29 cellular contexts compared by ENCODE assay signal in genomic region chr3:62735510-62735909, GRCh38.
"Had no signal": no experiment of that assay in that cellular context is flagged by ENCODE, and none has a peak within 500 bp of the region (broad histone marks: within the 10 kb centered on the region; RNA-seq: fewer than 3 reads in every experiment).

No MANE protein-coding gene starts in this region.

- H3K4me1 ChIP-seq: neural progenitor cell, parathyroid adenoma, psoas muscle, right lobe of liver, sigmoid colon, stomach, thyroid gland, tibial nerve, upper lobe of left lung, vagina had no signal

- H3K4me1 Mint-ChIP-seq: natural killer cell; nephron; neural progenitor cell; stimulated activated effector memory CD8-positive, alpha-beta T cell treated with anti-CD3 and anti-CD28 coated beads, Interleukin-12 subunit alpha, Interleukin-12 subunit beta, amount 100 ng/mL, for 72 hours; stimulated activated naive B cell treated with anti-CD40 and anti-IgM and Interleukin-4, amounts not matched to agents 10 μg/mL and 1 μg/mL and 100 μg/mL, for 72 hours had no signal

- ATAC-seq: natural killer cell; psoas muscle; right cardiac atrium; right lobe of liver; stimulated activated effector memory CD8-positive, alpha-beta T cell treated with anti-CD3 and anti-CD28 coated beads, Interleukin-12 subunit alpha, Interleukin-12 subunit beta, amount 100 ng/mL, for 72 hours; stimulated activated naive B cell treated with anti-CD40 and anti-IgM and Interleukin-4, amounts not matched to agents 10 μg/mL and 1 μg/mL and 100 μg/mL, for 72 hours had no signal

- H3K36me3 ChIP-seq: neural progenitor cell, ovary, right lobe of liver, sigmoid colon, stomach, thoracic aorta, thyroid gland, tibial nerve, upper lobe of left lung, vagina had no signal

- H3K4me3 ChIP-seq: neural progenitor cell, ovary, psoas muscle, right lobe of liver, sigmoid colon, stomach, thoracic aorta, thyroid gland, tibial nerve, upper lobe of left lung, vagina had no signal

- DNase-seq: natural killer cell; occipital lobe; ovary; posterior cingulate gyrus; psoas muscle; right cardiac atrium; right lobe of liver; sigmoid colon; small intestine; stimulated activated CD4-positive, alpha-beta T cell treated with anti-CD3 and anti-CD28 coated beads, Interleukin-15, amount 100 ng/mL, for 24 hours; stimulated activated CD4-positive, alpha-beta T cell treated with anti-CD3 and anti-CD28 coated beads, Interleukin-2, amount 100 ng/mL, for 24 hours; stimulated activated CD4-positive, alpha-beta T cell treated with anti-CD3 and anti-CD28 coated beads, Interleukin-2, amount 100 ng/mL, for 48 hours; stimulated activated CD4-positive, alpha-beta T cell treated with anti-CD3 and anti-CD28 coated beads, Interleukin-4, amount 100 ng/mL, for 24 hours; stimulated activated naive B cell treated with anti-CD40 and anti-IgM and Interleukin-4, amounts not matched to agents 10 μg/mL and 1 μg/mL and 100 μg/mL, for 72 hours; stimulated activated naive CD4-positive, alpha-beta T cell treated with Interleukin-2 at 50 U/mL for 16 hours; stomach; thyroid gland; trophoblast cell; upper lobe of left lung had no signal

- H3K4me2 ChIP-seq: neural progenitor cell had no signal

- H3K27me3 ChIP-seq: neural progenitor cell, ovary, right lobe of liver, sigmoid colon, stomach, thyroid gland, tibial nerve, upper lobe of left lung, vagina had no signal

- H3K27me3 Mint-ChIP-seq: progenitor cell of endocrine pancreas; stimulated activated naive B cell treated with anti-CD40 and anti-IgM and Interleukin-4, amounts not matched to agents 10 μg/mL and 1 μg/mL and 100 μg/mL, for 72 hours; stimulated activated naive CD8-positive, alpha-beta T cell treated with anti-CD3 and anti-CD28 coated beads, Interleukin-15, Interleukin-2, amounts not matched to agents 100 ng/mL and 50 ng/mL, for 24 hours had no signal

- H3K9me3 ChIP-seq: right lobe of liver, sigmoid colon, thoracic aorta, thyroid gland, upper lobe of left lung, vagina had no signal

- FAIRE-seq: small intestine, urothelium cell line had no signal

- H2AFZ ChIP-seq: neural progenitor cell, parathyroid adenoma had no signal

- H3K4me3 Mint-ChIP-seq: natural killer cell; nephron; neural progenitor cell; stimulated activated effector memory CD8-positive, alpha-beta T cell treated with anti-CD3 and anti-CD28 coated beads, Interleukin-12 subunit alpha, Interleukin-12 subunit beta, amount 100 ng/mL, for 72 hours; stimulated activated naive B cell treated with anti-CD40 and anti-IgM and Interleukin-4, amounts not matched to agents 10 μg/mL and 1 μg/mL and 100 μg/mL, for 72 hours; stimulated activated naive CD8-positive, alpha-beta T cell treated with anti-CD3 and anti-CD28 coated beads, Interleukin-15, Interleukin-2, amounts not matched to agents 100 ng/mL and 50 ng/mL, for 24 hours had no signal

- H3K27ac Mint-ChIP-seq: natural killer cell; nephron; neural progenitor cell; progenitor cell of endocrine pancreas; stimulated activated effector memory CD8-positive, alpha-beta T cell treated with anti-CD3 and anti-CD28 coated beads, Interleukin-12 subunit alpha, Interleukin-12 subunit beta, amount 100 ng/mL, for 72 hours; stimulated activated naive B cell treated with anti-CD40 and anti-IgM and Interleukin-4, amounts not matched to agents 10 μg/mL and 1 μg/mL and 100 μg/mL, for 72 hours; stimulated activated naive CD8-positive, alpha-beta T cell treated with anti-CD3 and anti-CD28 coated beads, Interleukin-15, Interleukin-2, amounts not matched to agents 100 ng/mL and 50 ng/mL, for 24 hours had no signal

- H3K27ac ChIP-seq: neural progenitor cell, ovary, parathyroid adenoma, psoas muscle, right lobe of liver, sigmoid colon, stomach, thoracic aorta, thyroid gland, tibial nerve, upper lobe of left lung, vagina had no signal

- H3K36me3 Mint-ChIP-seq: natural killer cell; neural progenitor cell; stimulated activated effector memory CD8-positive, alpha-beta T cell treated with anti-CD3 and anti-CD28 coated beads, Interleukin-12 subunit alpha, Interleukin-12 subunit beta, amount 100 ng/mL, for 72 hours had no signal

- H3K9me3 Mint-ChIP-seq: nephron; stimulated activated naive CD8-positive, alpha-beta T cell treated with anti-CD3 and anti-CD28 coated beads, Interleukin-15, Interleukin-2, amounts not matched to agents 100 ng/mL and 50 ng/mL, for 24 hours had no signal
